Comparison of ENCODE assay signal across 14 cellular contexts in the genomic region with DNA sequence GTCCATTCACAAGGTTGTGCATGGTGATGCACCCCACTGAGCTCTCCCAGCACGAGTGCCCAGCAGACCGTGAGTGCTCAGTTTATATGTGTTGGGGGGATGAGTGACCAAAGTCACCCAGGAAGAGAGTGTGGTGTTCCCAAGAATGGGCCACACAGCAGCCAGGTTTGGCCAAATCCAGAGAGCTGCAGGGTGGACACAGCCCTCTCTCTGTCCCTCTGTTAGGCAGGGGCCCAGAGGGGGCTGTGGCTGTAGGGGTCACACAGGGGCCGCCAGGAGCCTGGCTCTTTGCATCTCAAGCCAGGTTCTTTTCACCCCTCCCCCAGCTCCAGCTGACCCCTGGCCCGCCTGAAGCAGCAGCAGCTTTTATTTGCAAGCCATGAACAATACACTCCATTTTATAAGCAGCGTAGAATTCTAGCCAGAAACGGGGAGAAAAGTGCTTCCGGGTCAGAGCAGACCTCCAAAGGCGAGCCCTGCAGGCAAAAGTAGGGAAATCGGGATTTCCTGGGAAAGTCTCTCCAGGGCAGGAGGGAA. TPM values are rescaled to one million over a fixed set of nuclear protein-coding genes. Genes with fewer than 3 reads are reported as not detected.
DNase-seq lines count a peak whose midpoint lies in the region; ATAC-seq and TF ChIP-seq lines count a peak whose summit lies in the region.
"Had no signal": no experiment of that assay in that cellular context is flagged by ENCODE, and none has a peak within 500 bp of the region (broad histone marks: within the 10 kb centered on the region; RNA-seq: fewer than 3 reads in every experiment).

No MANE protein-coding gene starts in this region.

- H3K9me3 ChIP-seq in cardiac muscle cell (ENCODE audit: low read depth), result no peaks in the 10 kb centered on the region
- no peaks in the 10 kb centered on the region for H3K9me3 ChIP-seq in right atrium auricular region
- no peaks in the 10 kb centered on the region for H3K9me3 ChIP-seq in upper lobe of left lung
- no peaks in the 10 kb centered on the region for H3K9me3 ChIP-seq in breast epithelium
- H3K9me3 ChIP-seq: BE2C, stomach had no signal

- CTCF ChIA-PET in activated CD4-positive, alpha-beta memory T cell treated with anti-CD3 and anti-CD28 coated beads for 36 hours (lab: Charles Lee), result interaction anchor here (1.3 kb wide), 1 partner anchor 94 kb away, joined by 3 read pairs; no protein-coding TSS in a partner anchor

- in situ Hi-C loops in GM13977 (cut with MboI; ENCODE audit: low pct_unique_long_range_greater_than_20kb, low sequenced_read_pairs, unreplicated experiment), result no loop called here

- 80 to 90% methylated on average over 9 of the region's 9 CpGs for WGBS in upper lobe of left lung, 2 donors

- no peaks in the 10 kb centered on the region for H3K27me3 ChIP-seq in cardiac muscle cell
- H3K27me3 ChIP-seq in right atrium auricular region, result no peaks in the 10 kb centered on the region
- H3K27me3 ChIP-seq in upper lobe of left lung, result no peaks in the 10 kb centered on the region
- H3K27me3 ChIP-seq in breast epithelium, result no peaks in the 10 kb centered on the region
- H3K27me3 ChIP-seq: BE2C, stomach had no signal

- peak overlapping the region; percentile 37 for H3K27ac ChIP-seq in cardiac muscle cell
- no peak overlapping the region for H3K27ac ChIP-seq in right atrium auricular region
- H3K27ac ChIP-seq in upper lobe of left lung, result peak overlapping the region in 3 of 4 donors; percentile 83 to 92 (median 90)
- H3K27ac ChIP-seq in breast epithelium, result no peak overlapping the region

- intact Hi-C loops in activated CD4-positive, alpha-beta memory T cell treated with anti-CD3 and anti-CD28 coated beads for 36 hours (cut with micrococcal nuclease), result loop anchor here (5.0 kb wide), 1 partner anchor 487 kb away; a partner anchor contains a TSS
- intact Hi-C loops in breast epithelium (cut with DNase I; ENCODE audit: low total_unique reads), result no loop called here

- peak overlapping the region; percentile 89 for H3K27ac Mint-ChIP-seq in activated CD4-positive, alpha-beta memory T cell treated with anti-CD3 and anti-CD28 coated beads for 36 hours

- no peak for ATAC-seq in upper lobe of left lung (ENCODE audit: low FRiP score in 2 of 2)

- TF ChIP-seq POLR2A in upper lobe of left lung (IDR thresholded peaks at IDR 0.05) (no peak), erythroblast (IDR thresholded peaks at IDR 0.05; ENCODE audit: low read length) (no peak), breast epithelium (IDR thresholded peaks at IDR 0.05) (no peak)

- peak overlapping the region; percentile 16 for H3K4me3 Mint-ChIP-seq in activated CD4-positive, alpha-beta memory T cell treated with anti-CD3 and anti-CD28 coated beads for 36 hours

- no peak for TF ChIP-seq EP300 in upper lobe of left lung (IDR thresholded peaks at IDR 0.05)

- no peak for TF ChIP-seq CTCF in cardiac muscle cell (IDR thresholded peaks at IDR 0.05; ENCODE audit: low read depth, low read length)
- no peak for TF ChIP-seq CTCF in right atrium auricular region (IDR thresholded peaks at IDR 0.05)
- TF ChIP-seq CTCF in upper lobe of left lung (IDR thresholded peaks at IDR 0.05), result no peak
- no peak for TF ChIP-seq CTCF in breast epithelium (IDR thresholded peaks at IDR 0.05)
- no peak for TF ChIP-seq CTCF in GM13977 (IDR thresholded peaks at IDR 0.05; ENCODE audit: extremely low read depth, insufficient read depth, missing control alignments)

- H3K4me1 ChIP-seq in cardiac muscle cell (ENCODE audit: low read depth) (peaks cover 25% of the 10 kb centered on the region), right atrium auricular region (peaks cover 0 to 28% of the 10 kb centered on the region in 2 donors), upper lobe of left lung (peaks cover 31 to 82% (median 48%) of the 10 kb centered on the region in 4 donors), breast epithelium (no peaks in the 10 kb centered on the region)

- POLR2A ChIA-PET in activated CD4-positive, alpha-beta memory T cell treated with anti-CD3 and anti-CD28 coated beads for 36 hours (lab: Charles Lee), result no interaction called here

- H3K4me3 ChIP-seq in cardiac muscle cell (no peak overlapping the region), right atrium auricular region (no peak overlapping the region), upper lobe of left lung (no peak overlapping the region), breast epithelium (no peak overlapping the region)
- H3K4me3 ChIP-seq: HAP-1, stomach had no signal

- H3K36me3 ChIP-seq in cardiac muscle cell, result no peaks in the 10 kb centered on the region
- H3K36me3 ChIP-seq in right atrium auricular region, result no peaks in the 10 kb centered on the region
- H3K36me3 ChIP-seq in upper lobe of left lung, result no peaks in the 10 kb centered on the region
- H3K36me3 ChIP-seq in breast epithelium, result no peaks in the 10 kb centered on the region
- H3K36me3 ChIP-seq: BE2C, HAP-1 had no signal

- H3K4me1 Mint-ChIP-seq in activated CD4-positive, alpha-beta memory T cell treated with anti-CD3 and anti-CD28 coated beads for 36 hours (ENCODE audit: low read depth), result peaks cover 94% of the 10 kb centered on the region

- DNase-seq in cardiac muscle cell (ENCODE audit: low read depth in 1 of 2, low spot score in 1 of 2), result peak in 1 of 2 donors; percentile 37
- DNase-seq in right atrium auricular region (ENCODE audit: low spot score), result no peak
- no peak for DNase-seq in activated CD4-positive, alpha-beta memory T cell treated with anti-CD3 and anti-CD28 coated beads for 36 hours
- peak; percentile 62 for DNase-seq in kidney tubule cell (ENCODE audit: low spot score)
- no peak for DNase-seq in upper lobe of left lung
- no peak for DNase-seq in erythroblast (lab: John Stamatoyannopoulos, UW)
- no peak for DNase-seq in breast epithelium (ENCODE audit: low spot score in 2 of 2)
- DNase-seq in GM13977 (ENCODE audit: low spot score), result no peak
- DNase-seq: anterior cingulate cortex, BE2C, NCI-H446, SHP77 treated with DMSO at 0.1 percent for 48 hours, stomach had no signal

- no peaks in the 10 kb centered on the region for H3K27me3 Mint-ChIP-seq in activated CD4-positive, alpha-beta memory T cell treated with anti-CD3 and anti-CD28 coated beads for 36 hours

- H3K36me3 Mint-ChIP-seq in activated CD4-positive, alpha-beta memory T cell treated with anti-CD3 and anti-CD28 coated beads for 36 hours, result peaks cover 42% of the 10 kb centered on the region

- H3K9me3 Mint-ChIP-seq in activated CD4-positive, alpha-beta memory T cell treated with anti-CD3 and anti-CD28 coated beads for 36 hours, result no peaks in the 10 kb centered on the region

RNA-seq across cellular contexts. Expression of a gene that starts 13.3 kb away (rescaled TPM):
- total RNA-seq in cardiac muscle cell (32.3 and 37.2 TPM in 2 replicates), right atrium auricular region (10 to 100 TPM in 1 of 2 donors, 1 to 10 TPM in 1; 8.0 to 27.1 TPM), upper lobe of left lung (100 to 1,000 TPM in 2 of 6 donors, 10 to 100 TPM in 4; 31.6 to 256 (median 75.6) TPM), breast epithelium (10 to 100 TPM; 22.0 to 49.2 (median 44.6) TPM)
- polyA plus RNA-seq in cardiac muscle cell, result 70.2 and 83.5 TPM in 2 replicates
- 100 to 1,000 TPM; 358 to 364 TPM for total RNA-seq in activated CD4-positive, alpha-beta memory T cell treated with anti-CD3 and anti-CD28 coated beads for 36 hours

RNA-seq across cellular contexts. Expression of a gene that starts 43.8 kb away (rescaled TPM):
- total RNA-seq in cardiac muscle cell, result 31.7 and 53.9 TPM in 2 replicates
- polyA plus RNA-seq in cardiac muscle cell, result 14.5 and 19.2 TPM in 2 replicates
- 10 to 100 TPM; 36.2 to 44.1 TPM for total RNA-seq in right atrium auricular region
- total RNA-seq in activated CD4-positive, alpha-beta memory T cell treated with anti-CD3 and anti-CD28 coated beads for 36 hours, result 10 to 100 TPM; 56.1 to 56.8 TPM
- total RNA-seq in upper lobe of left lung, result 10 to 100 TPM; 44.1 to 92.2 (median 54.2) TPM
- 10 to 100 TPM; 51.5 to 61.4 (median 59.4) TPM for total RNA-seq in breast epithelium

Comparison
In these comparisons a context has a peak if more than half of its experiments do, and no peak if none do; other contexts are left out.
1. H3K27ac ChIP-seq: peak in cardiac muscle cell (single experiment) and upper lobe of left lung (3 of 4); none in right atrium auricular region (0 of 2) and breast epithelium (0 of 2).